In genomic region chr4:21517460-21517859, GRCh38 we compare ENCODE assay signal across 18 cellular contexts.
"Had no signal": no experiment of that assay in that cellular context is flagged by ENCODE, and none has a peak within 500 bp of the region (broad histone marks: within the 10 kb centered on the region; RNA-seq: fewer than 3 reads in every experiment).

No MANE protein-coding gene starts in this region.

- H3K27ac Mint-ChIP-seq: activated CD8-positive, alpha-beta T cell treated with anti-CD3 and anti-CD28 coated beads for 36 hours; activated T-cell treated with anti-CD3 and anti-CD28 coated beads, Interleukin-2, amount 50 U/mL, for 24 hours; activated T-helper 2 cell treated with anti-CD3 and anti-CD28 coated beads, Interferon-gamma antibody, Interleukin-2, Interleukin-4, amounts not matched to agents 10 μg/mL and 5 μg/mL and 100 μg/mL, durations not matched to agents 14 hours and 24 hours and 36 hours; effector memory CD8-positive, alpha-beta T cell; mesothelial cell of epicardium; natural killer cell treated with Interleukin-12 subunit alpha and Interleukin-12 subunit beta and Interleukin-15 and Interleukin-18, amount 100 ng/mL, for 72 hours; stimulated activated memory B cell treated with anti-CD40 and anti-IgM and Interleukin-4, amounts not matched to agents 10 μg/mL and 1 μg/mL and 100 μg/mL, for 72 hours had no signal

- DNase-seq: activated CD4-positive, alpha-beta T cell treated with anti-CD3 and anti-CD28 coated beads for 48 hours; activated CD4-positive, CD25-positive, alpha-beta regulatory T cell; activated CD8-positive, alpha-beta T cell treated with anti-CD3 and anti-CD28 coated beads for 36 hours; activated naive CD4-positive, alpha-beta T cell treated with Interleukin-2 at 50 U/mL for 16 hours; activated naive CD8-positive, alpha-beta T cell treated with anti-CD3 and anti-CD28 coated beads, Interleukin-2, amount 10 ng/mL, durations not matched to agents 7 days and 5 days; activated T-cell treated with anti-CD3 and anti-CD28 coated beads, Interleukin-2, amount 50 U/mL, for 24 hours; amygdala; dermis blood vessel endothelial cell; effector memory CD8-positive, alpha-beta T cell; foreskin fibroblast; left lung; sigmoid colon; stimulated activated CD4-positive, alpha-beta T cell treated with anti-CD3 and anti-CD28 coated beads, Interleukin-4, amount 100 ng/mL, for 24 hours; upper lobe of right lung had no signal

- H3K4me3 Mint-ChIP-seq: activated CD8-positive, alpha-beta T cell treated with anti-CD3 and anti-CD28 coated beads for 36 hours; activated naive CD8-positive, alpha-beta T cell treated with anti-CD3 and anti-CD28 coated beads, Interleukin-2, amount 10 ng/mL, durations not matched to agents 7 days and 5 days; activated T-cell treated with anti-CD3 and anti-CD28 coated beads, Interleukin-2, amount 50 U/mL, for 24 hours; effector memory CD8-positive, alpha-beta T cell; mesothelial cell of epicardium; natural killer cell treated with Interleukin-12 subunit alpha and Interleukin-12 subunit beta and Interleukin-15 and Interleukin-18, amount 100 ng/mL, for 72 hours; stimulated activated memory B cell treated with anti-CD40 and anti-IgM and Interleukin-4, amounts not matched to agents 10 μg/mL and 1 μg/mL and 100 μg/mL, for 72 hours had no signal

- H3K9me3 Mint-ChIP-seq: activated T-helper 2 cell treated with anti-CD3 and anti-CD28 coated beads, Interferon-gamma antibody, Interleukin-2, Interleukin-4, amounts not matched to agents 10 μg/mL and 5 μg/mL and 100 μg/mL, durations not matched to agents 14 hours and 24 hours and 36 hours; mesothelial cell of epicardium; natural killer cell treated with Interleukin-12 subunit alpha and Interleukin-12 subunit beta and Interleukin-15 and Interleukin-18, amount 100 ng/mL, for 72 hours; stimulated activated memory B cell treated with anti-CD40 and anti-IgM and Interleukin-4, amounts not matched to agents 10 μg/mL and 1 μg/mL and 100 μg/mL, for 72 hours had no signal

- H3K36me3 Mint-ChIP-seq: activated naive CD8-positive, alpha-beta T cell treated with anti-CD3 and anti-CD28 coated beads, Interleukin-2, amount 10 ng/mL, durations not matched to agents 7 days and 5 days; mesothelial cell of epicardium; natural killer cell treated with Interleukin-12 subunit alpha and Interleukin-12 subunit beta and Interleukin-15 and Interleukin-18, amount 100 ng/mL, for 72 hours; stimulated activated memory B cell treated with anti-CD40 and anti-IgM and Interleukin-4, amounts not matched to agents 10 μg/mL and 1 μg/mL and 100 μg/mL, for 72 hours had no signal

- H3K27me3 Mint-ChIP-seq: activated CD8-positive, alpha-beta T cell treated with anti-CD3 and anti-CD28 coated beads for 36 hours; activated naive CD8-positive, alpha-beta T cell treated with anti-CD3 and anti-CD28 coated beads, Interleukin-2, amount 10 ng/mL, durations not matched to agents 7 days and 5 days; activated T-cell treated with anti-CD3 and anti-CD28 coated beads, Interleukin-2, amount 50 U/mL, for 24 hours; effector memory CD8-positive, alpha-beta T cell; natural killer cell treated with Interleukin-12 subunit alpha and Interleukin-12 subunit beta and Interleukin-15 and Interleukin-18, amount 100 ng/mL, for 72 hours; stimulated activated memory B cell treated with anti-CD40 and anti-IgM and Interleukin-4, amounts not matched to agents 10 μg/mL and 1 μg/mL and 100 μg/mL, for 72 hours had no signal

- H3K4me1 Mint-ChIP-seq: activated naive CD8-positive, alpha-beta T cell treated with anti-CD3 and anti-CD28 coated beads, Interleukin-2, amount 10 ng/mL, durations not matched to agents 7 days and 5 days; stimulated activated memory B cell treated with anti-CD40 and anti-IgM and Interleukin-4, amounts not matched to agents 10 μg/mL and 1 μg/mL and 100 μg/mL, for 72 hours had no signal
